17 cellular contexts compared by ENCODE assay signal in genomic region chr1:25100151-25100841, GRCh38.
DNase-seq lines count a peak whose midpoint lies in the region; ATAC-seq, FAIRE-seq and TF ChIP-seq lines count a peak whose summit lies in the region.
"Had no signal": no experiment of that assay in that cellular context is flagged by ENCODE, and none has a peak within 500 bp of the region (broad histone marks: within the 10 kb centered on the region; RNA-seq: fewer than 3 reads in every experiment).

No MANE protein-coding gene starts in this region.

- no peak for TF ChIP-seq POLR2A in H54 (IDR thresholded peaks at IDR 0.05; ENCODE audit: low read depth, low read length)

- peak overlapping the region; percentile 76 for H3K4me3 Mint-ChIP-seq in T-helper 2 cell treated with Interferon-gamma antibody and Interleukin-4, amounts not matched to agents 5 μg/mL and 100 μg/mL, for 36 hours

- H3K36me3 Mint-ChIP-seq in T-helper 2 cell treated with Interferon-gamma antibody and Interleukin-4, amounts not matched to agents 5 μg/mL and 100 μg/mL, for 36 hours (ENCODE audit: low read depth) = no peaks in the 10 kb centered on the region

- no peak for FAIRE-seq in H54 (lab: Jason Lieb, UNC)
- FAIRE-seq: endometrium, HTR-8/SVneo, kidney had no signal

- TF ChIP-seq CTCF in GM12865 (IDR thresholded peaks at IDR 0.05; ENCODE audit: insufficient read depth, low read depth, low read length, missing control alignments) = no peak

- peaks cover 10% of the 10 kb centered on the region for H3K27me3 Mint-ChIP-seq in T-helper 2 cell treated with Interferon-gamma antibody and Interleukin-4, amounts not matched to agents 5 μg/mL and 100 μg/mL, for 36 hours (ENCODE audit: low read depth)

- peak overlapping the region; percentile 83 for H3K27ac Mint-ChIP-seq in T-helper 2 cell treated with Interferon-gamma antibody and Interleukin-4, amounts not matched to agents 5 μg/mL and 100 μg/mL, for 36 hours

- peaks cover 48% of the 10 kb centered on the region for H3K4me1 Mint-ChIP-seq in T-helper 2 cell treated with Interferon-gamma antibody and Interleukin-4, amounts not matched to agents 5 μg/mL and 100 μg/mL, for 36 hours (ENCODE audit: low read depth)

- no peak for ATAC-seq in sciatic nerve
- ATAC-seq: Right ventricle myocardium inferior had no signal

- intact Hi-C loops in sciatic nerve (cut with DNase I) = no loop called here

- DNase-seq in NCI-H510A treated with DMSO at 0.1 percent for 48 hours (lab: John Stamatoyannopoulos, UW) (peak; percentile 23), NCI-H510A (lab: John Stamatoyannopoulos, UW) (no peak), GM12865 (ENCODE audit: low read depth) (peak; percentile 29), myocyte (ENCODE audit: low read depth) (peak; percentile 35), H54 (ENCODE audit: insufficient read length, low spot score) (no peak), sciatic nerve (ENCODE audit: low spot score) (no peak)
- no peak for DNase-seq in T-helper 2 cell treated with Interferon-gamma antibody and Interleukin-4, amounts not matched to agents 5 μg/mL and 100 μg/mL, for 36 hours (ENCODE audit: low spot score)
- no peak for DNase-seq in activated CD8-positive, alpha-beta memory T cell treated with anti-CD3 and anti-CD28 coated beads, Interleukin-2, amount 50 U/mL, for 48 hours
- DNase-seq: activated CD4-positive, alpha-beta T cell treated with anti-CD3 and anti-CD28 coated beads for 4 hours; kidney; mesenchymal stem cell; NCI-H1436 treated with DMSO at 0.1 percent for 48 hours; retina had no signal

- no peak overlapping the region for H3K4me3 ChIP-seq in GM12865 (ENCODE audit: low read depth, low read length)
- H3K4me3 ChIP-seq: hepatocyte had no signal

- no peaks in the 10 kb centered on the region for H3K9me3 Mint-ChIP-seq in T-helper 2 cell treated with Interferon-gamma antibody and Interleukin-4, amounts not matched to agents 5 μg/mL and 100 μg/mL, for 36 hours

Comparison
In these comparisons a context has a peak if more than half of its experiments do, and no peak if none do; other contexts are left out.
1. DNase-seq: peak in NCI-H510A treated with DMSO at 0.1 percent for 48 hours (single experiment), GM12865 (single experiment) and myocyte (single experiment); none in NCI-H510A (single experiment), T-helper 2 cell treated with Interferon-gamma antibody and Interleukin-4, amounts not matched to agents 5 μg/mL and 100 μg/mL, for 36 hours (single experiment), H54 (single experiment), sciatic nerve (single experiment) and activated CD8-positive, alpha-beta memory T cell treated with anti-CD3 and anti-CD28 coated beads, Interleukin-2, amount 50 U/mL, for 48 hours (single experiment).